Comparison of ENCODE assay signal across 7 cellular contexts in the genomic region with DNA sequence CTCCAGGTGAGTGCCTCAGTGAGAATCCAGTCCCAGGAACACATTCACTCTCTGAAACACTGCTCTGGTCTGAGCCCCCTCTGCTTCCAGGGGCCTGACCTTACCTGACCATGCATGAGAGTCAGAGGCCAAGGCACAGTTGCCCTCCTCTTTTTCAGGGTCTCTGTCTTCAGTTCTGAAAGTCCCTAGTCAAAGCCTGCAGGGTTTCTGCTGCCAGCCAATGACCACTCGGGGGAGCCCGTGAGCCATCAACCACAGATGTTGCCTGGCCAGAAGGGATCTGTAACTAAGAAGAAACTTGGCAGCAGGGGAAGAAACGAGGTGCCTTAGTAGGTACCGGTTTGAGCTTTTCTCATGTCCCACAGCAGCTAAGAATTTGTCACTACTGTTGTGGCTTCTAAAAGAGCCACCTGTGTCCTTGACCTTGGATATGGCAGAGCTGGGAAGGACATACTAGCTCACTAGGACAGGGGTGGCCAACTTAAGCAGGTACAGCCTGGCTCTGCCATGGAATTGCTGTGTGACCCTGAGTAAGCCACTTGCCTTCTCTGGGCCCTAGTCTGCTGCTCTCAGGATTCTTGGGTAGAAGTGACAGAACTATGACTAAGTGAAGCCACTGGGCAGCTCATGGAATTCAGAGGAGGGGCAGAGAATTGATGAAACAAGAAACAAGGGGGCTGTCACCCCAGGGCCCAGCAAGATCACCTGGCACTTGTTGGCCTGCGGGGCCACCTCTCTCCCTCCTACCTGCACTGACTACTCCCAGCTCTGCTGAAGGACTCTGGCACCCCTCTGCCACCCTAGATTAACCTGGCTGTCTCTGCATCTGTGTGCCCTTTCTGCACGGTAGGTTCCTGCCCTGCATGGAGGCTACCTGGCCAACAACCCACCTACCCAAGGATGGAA.
DNase-seq lines count a peak whose midpoint lies in the region; FAIRE-seq and TF ChIP-seq lines count a peak whose summit lies in the region.

No MANE protein-coding gene starts in this region.

- no peaks in the 10 kb centered on the region for H3K36me3 ChIP-seq in tibial artery

- no peaks in the 10 kb centered on the region for H3K9me3 ChIP-seq in tibial artery

- no peak for FAIRE-seq in RCC 7860 (lab: Jason Lieb, UNC)

- H3K27ac ChIP-seq in tibial artery = no peak overlapping the region

- peaks cover 0 to 25% of the 10 kb centered on the region in 2 donors for H3K27me3 ChIP-seq in tibial artery

- no peak overlapping the region for H3K4me3 Mint-ChIP-seq in osteocyte (ENCODE audit: unreplicated experiment)

- no peaks in the 10 kb centered on the region for H3K36me3 Mint-ChIP-seq in osteocyte (ENCODE audit: unreplicated experiment)

- DNase-seq in HuH-7 (ENCODE audit: low spot score) (peak; percentile 70), RCC 7860 (ENCODE audit: low spot score) (peak; percentile 31), germinal center (ENCODE audit: low spot score) (peak; percentile 70), osteocyte (ENCODE audit: extremely low spot score, unreplicated experiment) (peak; percentile 91), tibial artery (peak; percentile 73 to 83)
- peak; percentile 26 for DNase-seq in activated gamma-delta T cell treated with anti-CD3 and anti-CD28 coated beads, Interleukin-2, amount 50 U/mL, for 16 hours (ENCODE audit: low read depth)

- H3K4me3 ChIP-seq in tibial artery = no peak overlapping the region

- no peak overlapping the region for H3K27ac Mint-ChIP-seq in osteocyte (ENCODE audit: unreplicated experiment)

- TF ChIP-seq CTCF in GM12873 (IDR thresholded peaks at IDR 0.05; ENCODE audit: insufficient read depth, low read depth, low read length, missing control alignments) (peak; percentile 90), osteocyte (IDR thresholded peaks at IDR 0.05) (peak; percentile 86), tibial artery (IDR thresholded peaks at IDR 0.05) (peak; percentile 75 to 88)

- H3K9me3 Mint-ChIP-seq in osteocyte (ENCODE audit: unreplicated experiment) = no peaks in the 10 kb centered on the region

- no peaks in the 10 kb centered on the region for H3K4me1 Mint-ChIP-seq in osteocyte (ENCODE audit: unreplicated experiment)

- peaks cover 17% of the 10 kb centered on the region for H3K27me3 Mint-ChIP-seq in osteocyte (ENCODE audit: unreplicated experiment)

- H3K4me1 ChIP-seq in tibial artery = peaks cover 0 to 13% (median 9%) of the 10 kb centered on the region in 4 donors

- intact Hi-C loops in tibial artery (cut with DNase I; ENCODE audit: low total_unique reads) = no loop called here

Comparison
In these comparisons a context has a peak if more than half of its experiments do, and no peak if none do; other contexts are left out.
1. DNase-seq: peak in every context shown above with its lines; median percentile 91 in osteocyte; 78 in tibial artery; 70 in HuH-7; 70 in germinal center; 31 in RCC 7860; 26 in activated gamma-delta T cell treated with anti-CD3 and anti-CD28 coated beads, Interleukin-2, amount 50 U/mL, for 16 hours.